ENCODE assay signal across 12 cellular contexts in the genomic region with DNA sequence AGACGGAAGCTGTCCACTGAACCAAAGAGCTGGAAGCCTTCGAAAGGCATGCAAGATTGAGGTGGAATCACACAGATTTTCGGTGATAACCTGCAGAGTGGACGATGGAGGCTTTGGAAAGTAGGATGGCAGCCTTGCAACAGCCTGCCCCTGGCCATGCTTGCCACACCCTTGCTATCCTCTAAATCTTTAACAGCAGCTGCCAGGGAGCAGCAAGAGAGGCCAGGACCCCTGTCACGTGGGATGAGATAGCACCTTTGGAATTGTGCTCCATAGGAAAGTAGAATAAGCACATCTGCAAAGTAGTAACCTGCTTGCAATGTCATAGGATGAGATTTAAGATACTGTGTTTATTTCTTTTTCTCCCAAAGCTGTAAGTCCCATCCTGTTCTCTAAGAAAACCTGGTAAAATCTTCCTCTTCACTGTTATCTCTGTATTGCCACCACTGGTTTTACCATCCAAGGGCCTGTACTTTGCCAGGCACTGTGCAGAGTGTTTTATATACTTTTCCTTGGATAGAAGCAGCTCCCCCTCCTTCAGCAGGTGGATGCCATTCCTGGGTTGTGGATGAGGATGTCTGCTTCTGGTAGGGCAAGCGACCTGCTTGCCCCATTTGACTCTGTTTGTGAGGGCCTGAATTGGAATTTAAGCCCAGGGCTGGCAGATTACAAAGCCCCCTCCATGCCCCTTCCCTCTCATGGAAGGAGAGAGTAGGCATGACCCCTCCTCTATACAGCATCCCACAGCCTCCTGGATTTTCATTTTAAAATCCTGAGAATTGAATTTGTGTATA. TPM values are rescaled to one million over a fixed set of nuclear protein-coding genes. Genes with fewer than 3 reads are reported as not detected.
DNase-seq lines count a peak whose midpoint lies in the region; ATAC-seq and FAIRE-seq lines count a peak whose summit lies in the region.
"Had no signal": no experiment of that assay in that cellular context is flagged by ENCODE, and none has a peak within 500 bp of the region (broad histone marks: within the 10 kb centered on the region; RNA-seq: fewer than 3 reads in every experiment).

No MANE protein-coding gene starts in this region.

- H3K27ac ChIP-seq in small intestine (ENCODE audit: low read depth in 1 of 2, low read length in 1 of 2), result peak overlapping the region in 1 of 2 donors; percentile 81

- no peak for FAIRE-seq in RCC 7860 (lab: Jason Lieb, UNC)
- no peak for FAIRE-seq in small intestine (lab: Jason Lieb, UNC)
- FAIRE-seq: endometrium had no signal

- DNase-seq in RCC 7860 (ENCODE audit: low spot score), result peak; percentile 39
- peak; percentile 72 for DNase-seq in islet precursor cell
- DNase-seq in small intestine, result peak; percentile 24
- DNase-seq in cerebellar nuclear complex (lab: John Stamatoyannopoulos, UW), result no peak
- no peak for DNase-seq in AG08396 (ENCODE audit: low spot score)
- DNase-seq: DMS79, NCI-H510A treated with DMSO at 0.1 percent for 48 hours, T-helper 1 cell had no signal

- H3K4me1 ChIP-seq in small intestine (ENCODE audit: control insufficient read depth in 2 of 2, insufficient read depth in 1 of 2, low read depth in 1 of 2, low read length in 1 of 2), result peaks cover 11 to 24% of the 10 kb centered on the region in 2 donors

- H3K9me3 ChIP-seq in small intestine (ENCODE audit: control insufficient read depth, low read depth), result no peaks in the 10 kb centered on the region

- H3K36me3 ChIP-seq in small intestine (ENCODE audit: control insufficient read depth in 2 of 2, insufficient read depth in 2 of 2, low read length in 2 of 2), result no peaks in the 10 kb centered on the region

- no peak for ATAC-seq in GM19463 (IDR thresholded peaks at IDR 0.05; ENCODE audit: unreplicated experiment)
- no peak for ATAC-seq in HG03159 (IDR thresholded peaks at IDR 0.05; ENCODE audit: unreplicated experiment)

- WGBS in small intestine, 3 donors, result 63 to 75% (median 65%) methylated on average over 6 of the region's 6 CpGs

- H3K4me3 ChIP-seq in GM08714 (ENCODE audit: low read length) (peak overlapping the region; percentile 49; the same call in 1 of the 2 replicates), small intestine (ENCODE audit: low read depth in 1 of 2, low read length in 2 of 2) (no peak overlapping the region)

- H3K27me3 ChIP-seq in small intestine (ENCODE audit: control insufficient read depth in 2 of 2, insufficient read depth in 2 of 2, low read length in 2 of 2), result no peaks in the 10 kb centered on the region

RNA-seq across cellular contexts. Expression of gene TRIO, which starts 10.1 kb away (rescaled TPM):
- 10 to 100 TPM; 13.2 to 26.6 (median 19.9) TPM for polyA plus RNA-seq in small intestine

Comparison
In these comparisons a context has a peak if more than half of its experiments do, and no peak if none do; other contexts are left out.
1. DNase-seq: peak in RCC 7860 (single experiment), islet precursor cell (single experiment) and small intestine (single experiment); none in cerebellar nuclear complex (0 of 2) and AG08396 (single experiment).